In the genomic region with DNA sequence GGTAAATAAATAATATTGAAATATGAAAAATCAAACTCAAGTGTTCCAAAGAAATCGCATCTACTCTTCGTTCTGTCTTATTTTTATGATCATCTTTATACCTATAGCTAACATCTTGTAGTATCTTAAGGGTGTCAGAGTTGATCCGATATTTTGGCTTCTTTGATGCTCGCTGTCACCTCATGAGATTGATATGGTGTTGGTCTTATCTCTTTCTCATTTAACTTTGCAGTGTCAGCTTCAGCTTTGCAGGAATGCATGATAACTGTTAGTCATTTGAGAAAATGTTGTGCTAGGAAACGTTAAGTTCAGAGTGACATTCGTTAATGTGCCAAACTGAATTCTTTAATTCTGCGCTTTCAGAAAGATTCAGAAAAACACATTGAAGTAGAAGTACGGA, we compare ENCODE assay signal across 35 cellular contexts.
"Had no signal": no experiment of that assay in that cellular context is flagged by ENCODE, and none has a peak within 500 bp of the region (broad histone marks: within the 10 kb centered on the region; RNA-seq: fewer than 3 reads in every experiment).

No MANE protein-coding gene starts in this region.

- H3K9me3 ChIP-seq: ascending aorta had no signal

- H3K27me3 ChIP-seq: ascending aorta, cardiac muscle cell had no signal

- DNase-seq: activated B cell treated with CpG ODN at 0.5 μM for 24 hours; activated CD4-positive, alpha-beta memory T cell treated with anti-CD3 and anti-CD28 coated beads for 36 hours; activated CD4-positive, alpha-beta T cell treated with anti-CD3 and anti-CD28 coated beads for 4 hours; activated CD4-positive, alpha-beta T cell treated with anti-CD3 and anti-CD28 coated beads, Interleukin-2, amount 10 ng/mL, durations not matched to agents 24 days and 14 days; activated CD4-positive, alpha-beta T cell treated with anti-CD3 and anti-CD28 coated beads, Interleukin-2, amount 50 U/mL, for 1 hour; activated CD4-positive, alpha-beta T cell treated with anti-CD3 and anti-CD28 coated beads, Interleukin-2, amount 50 U/mL, for 4 hours; activated CD4-positive, CD25-positive, alpha-beta regulatory T cell treated with anti-CD3 and anti-CD28 coated beads, Interleukin-2, amount 50 U/mL, for 72 hours; activated CD8-positive, alpha-beta memory T cell treated with anti-CD3 and anti-CD28 coated beads, Interleukin-2, amount 50 U/mL, for 4 hours; activated CD8-positive, alpha-beta T cell treated with anti-CD3 and anti-CD28 coated beads for 36 hours; activated effector memory CD4-positive, alpha-beta T cell treated with anti-CD3 and anti-CD28 coated beads, Interleukin-2, amount 50 U/mL, for 16 hours; activated gamma-delta T cell treated with Interleukin-2 at 50 U/mL for 16 hours; activated naive CD4-positive, alpha-beta T cell; activated naive CD4-positive, alpha-beta T cell treated with anti-CD3 and anti-CD28 coated beads for 36 hours; activated T-cell treated with anti-CD3 and anti-CD28 coated beads for 4 hours; activated T-cell treated with anti-CD3 and anti-CD28 coated beads, Interleukin-2, amount 50 U/mL, for 1 hour; activated T-cell treated with anti-CD3 and anti-CD28 coated beads, Interleukin-2, amount 50 U/mL, for 4 hours; amygdala; anterior cingulate cortex; central memory CD4-positive, alpha-beta T cell; T-helper 1 cell; T-helper 2 cell; T-helper 9 cell had no signal

- FAIRE-seq: bronchial epithelial cell, colon, TTC549 had no signal

- H3K27me3 Mint-ChIP-seq: activated B cell treated with CpG ODN at 0.5 μM for 24 hours; activated CD4-positive, alpha-beta memory T cell treated with anti-CD3 and anti-CD28 coated beads for 36 hours; activated CD4-positive, alpha-beta T cell treated with anti-CD3 and anti-CD28 coated beads, Interleukin-2, amount 10 ng/mL, durations not matched to agents 24 days and 14 days; activated CD8-positive, alpha-beta T cell treated with anti-CD3 and anti-CD28 coated beads for 36 hours; activated naive CD4-positive, alpha-beta T cell treated with anti-CD3 and anti-CD28 coated beads, Interleukin-2, amount 50 U/mL, for 24 hours; activated naive CD8-positive, alpha-beta T cell; activated T-helper 17 cell treated with anti-CD3 and anti-CD28 coated beads, Interleukin-2, amount 50 U/mL, for 72 hours; brain had no signal

- H3K9me3 Mint-ChIP-seq: activated B cell treated with CpG ODN at 0.5 μM for 24 hours; activated CD4-positive, alpha-beta memory T cell treated with anti-CD3 and anti-CD28 coated beads for 36 hours; activated CD4-positive, alpha-beta T cell treated with anti-CD3 and anti-CD28 coated beads, Interleukin-2, amount 10 ng/mL, durations not matched to agents 24 days and 14 days; activated CD8-positive, alpha-beta T cell treated with anti-CD3 and anti-CD28 coated beads for 36 hours; activated naive CD4-positive, alpha-beta T cell treated with anti-CD3 and anti-CD28 coated beads for 36 hours; activated naive CD4-positive, alpha-beta T cell treated with anti-CD3 and anti-CD28 coated beads, Interleukin-2, amount 50 U/mL, for 24 hours; activated T-cell treated with anti-CD3 and anti-CD28 coated beads, Interleukin-2, amount 50 U/mL, for 4 hours; activated T-helper 1 cell treated with anti-CD3 and anti-CD28 coated beads, Interleukin-12 subunit alpha, Interleukin-12 subunit beta, Interleukin-2, Interleukin-4 antibody, amounts not matched to agents 30 ng/mL and 10 ng/mL and 1 ng/mL, durations not matched to agents 14 hours and 24 hours and 36 hours; activated T-helper 17 cell treated with anti-CD3 and anti-CD28 coated beads, Interleukin-2, amount 50 U/mL, for 72 hours; brain; T-helper 1 cell treated with Interleukin-12 subunit alpha and Interleukin-12 subunit beta and Interleukin-4 antibody, amounts not matched to agents 30 μg/mL and 1 μg/mL, for 36 hours; T-helper 2 cell treated with Interferon-gamma antibody and Interleukin-4, amounts not matched to agents 5 μg/mL and 100 μg/mL, for 36 hours had no signal

- H3K27ac ChIP-seq: ascending aorta, cardiac muscle cell, VCaP had no signal

- H3K27ac Mint-ChIP-seq: activated B cell treated with CpG ODN at 0.5 μM for 24 hours; activated CD4-positive, alpha-beta memory T cell treated with anti-CD3 and anti-CD28 coated beads for 36 hours; activated CD4-positive, alpha-beta T cell treated with anti-CD3 and anti-CD28 coated beads, Interleukin-2, amount 10 ng/mL, durations not matched to agents 24 days and 14 days; activated CD8-positive, alpha-beta T cell treated with anti-CD3 and anti-CD28 coated beads for 36 hours; activated naive CD4-positive, alpha-beta T cell treated with anti-CD3 and anti-CD28 coated beads for 36 hours; activated naive CD4-positive, alpha-beta T cell treated with anti-CD3 and anti-CD28 coated beads, Interleukin-2, amount 50 U/mL, for 24 hours; activated naive CD8-positive, alpha-beta T cell; activated T-helper 1 cell treated with anti-CD3 and anti-CD28 coated beads, Interleukin-12 subunit alpha, Interleukin-12 subunit beta, Interleukin-2, Interleukin-4 antibody, amounts not matched to agents 30 ng/mL and 10 ng/mL and 1 ng/mL, durations not matched to agents 14 hours and 24 hours and 36 hours; activated T-helper 17 cell treated with anti-CD3 and anti-CD28 coated beads, Interleukin-2, amount 50 U/mL, for 72 hours; brain; T-helper 1 cell treated with Interleukin-12 subunit alpha and Interleukin-12 subunit beta and Interleukin-4 antibody, amounts not matched to agents 30 μg/mL and 1 μg/mL, for 36 hours; T-helper 2 cell treated with Interferon-gamma antibody and Interleukin-4, amounts not matched to agents 5 μg/mL and 100 μg/mL, for 36 hours had no signal

- H3K4me3 Mint-ChIP-seq: activated B cell treated with CpG ODN at 0.5 μM for 24 hours; activated CD4-positive, alpha-beta memory T cell treated with anti-CD3 and anti-CD28 coated beads for 36 hours; activated CD4-positive, alpha-beta T cell treated with anti-CD3 and anti-CD28 coated beads, Interleukin-2, amount 10 ng/mL, durations not matched to agents 24 days and 14 days; activated CD8-positive, alpha-beta T cell treated with anti-CD3 and anti-CD28 coated beads for 36 hours; activated naive CD4-positive, alpha-beta T cell treated with anti-CD3 and anti-CD28 coated beads for 36 hours; activated naive CD4-positive, alpha-beta T cell treated with anti-CD3 and anti-CD28 coated beads, Interleukin-2, amount 50 U/mL, for 24 hours; activated naive CD8-positive, alpha-beta T cell; activated T-cell treated with anti-CD3 and anti-CD28 coated beads, Interleukin-2, amount 50 U/mL, for 4 hours; activated T-helper 1 cell treated with anti-CD3 and anti-CD28 coated beads, Interleukin-12 subunit alpha, Interleukin-12 subunit beta, Interleukin-2, Interleukin-4 antibody, amounts not matched to agents 30 ng/mL and 10 ng/mL and 1 ng/mL, durations not matched to agents 14 hours and 24 hours and 36 hours; activated T-helper 17 cell treated with anti-CD3 and anti-CD28 coated beads, Interleukin-2, amount 50 U/mL, for 72 hours; brain; T-helper 1 cell treated with Interleukin-12 subunit alpha and Interleukin-12 subunit beta and Interleukin-4 antibody, amounts not matched to agents 30 μg/mL and 1 μg/mL, for 36 hours; T-helper 2 cell treated with Interferon-gamma antibody and Interleukin-4, amounts not matched to agents 5 μg/mL and 100 μg/mL, for 36 hours had no signal

- H3K4me3 ChIP-seq: ascending aorta, cardiac muscle cell had no signal

- H3K4me1 ChIP-seq: ascending aorta had no signal

- ATAC-seq: activated CD8-positive, alpha-beta T cell treated with anti-CD3 and anti-CD28 coated beads for 36 hours; activated T-cell treated with anti-CD3 and anti-CD28 coated beads, Interleukin-2, amount 50 U/mL, for 4 hours; activated T-helper 17 cell treated with anti-CD3 and anti-CD28 coated beads, Interleukin-2, amount 50 U/mL, for 72 hours had no signal
